20 cellular contexts compared by ENCODE assay signal in the genomic region with DNA sequence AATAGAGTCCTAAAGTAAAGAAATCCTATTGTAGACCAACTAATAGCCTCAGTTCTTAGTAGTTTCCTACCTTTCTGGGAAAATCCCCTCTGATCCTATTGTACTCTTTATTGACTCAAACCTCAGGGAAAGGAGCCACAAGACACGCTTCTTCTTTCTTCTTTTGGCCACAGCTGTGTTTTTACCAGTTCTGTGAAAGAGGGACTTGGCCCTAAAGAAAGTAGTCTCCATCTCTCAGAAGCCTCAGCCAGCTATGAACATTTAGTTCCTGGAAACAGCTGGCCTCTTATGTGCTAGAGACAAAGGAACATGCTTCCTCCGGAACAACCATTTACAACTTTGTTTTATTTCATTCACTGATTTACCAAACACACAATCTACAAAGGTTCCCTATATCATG.
"Had no signal": no experiment of that assay in that cellular context is flagged by ENCODE, and none has a peak within 500 bp of the region (broad histone marks: within the 10 kb centered on the region; RNA-seq: fewer than 3 reads in every experiment).

No MANE protein-coding gene starts in this region.

- H3K9ac ChIP-seq: parathyroid adenoma had no signal

- DNase-seq: activated CD4-positive, alpha-beta T cell treated with anti-CD3 and anti-CD28 coated beads, Interleukin-2, amount 50 U/mL, for 1 hour; activated CD4-positive, CD25-positive, alpha-beta regulatory T cell treated with anti-CD3 and anti-CD28 coated beads, Interleukin-2, amount 50 U/mL, for 72 hours; activated naive CD4-positive, alpha-beta T cell treated with Interleukin-2 at 50 U/mL for 16 hours; aorta; brain microvascular endothelial cell; central memory CD4-positive, alpha-beta T cell; gastrocnemius medialis; head of caudate nucleus; mesenchymal stem cell; mucosa of descending colon; naive thymus-derived CD4-positive, alpha-beta T cell; stimulated activated CD4-positive, alpha-beta T cell treated with anti-CD3 and anti-CD28 coated beads, Interleukin-4, amount 100 ng/mL, for 1 hour; stomach; T1000; trophoblast cell had no signal

- ATAC-seq: gastrocnemius medialis; left lobe of liver; mucosa of descending colon; naive thymus-derived CD4-positive, alpha-beta T cell; sciatic nerve had no signal

- H3K27ac ChIP-seq: brain microvascular endothelial cell, gastrocnemius medialis, parathyroid adenoma, stomach, vagina had no signal

- H3K4me3 ChIP-seq: gastrocnemius medialis, mucosa of descending colon, smooth muscle cell, stomach, vagina had no signal

- H2AFZ ChIP-seq: parathyroid adenoma had no signal

- H3K4me2 ChIP-seq: smooth muscle cell had no signal

- H3K9me3 ChIP-seq: gastrocnemius medialis, mucosa of descending colon, stomach, vagina had no signal

- H3K27me3 ChIP-seq: brain microvascular endothelial cell, gastrocnemius medialis, stomach, vagina had no signal

- H3K4me1 ChIP-seq: parathyroid adenoma, vagina had no signal

- H3K36me3 ChIP-seq: brain microvascular endothelial cell, gastrocnemius medialis, stomach, vagina had no signal
